ENCODE assay signal across 21 cellular contexts in the genomic region with DNA sequence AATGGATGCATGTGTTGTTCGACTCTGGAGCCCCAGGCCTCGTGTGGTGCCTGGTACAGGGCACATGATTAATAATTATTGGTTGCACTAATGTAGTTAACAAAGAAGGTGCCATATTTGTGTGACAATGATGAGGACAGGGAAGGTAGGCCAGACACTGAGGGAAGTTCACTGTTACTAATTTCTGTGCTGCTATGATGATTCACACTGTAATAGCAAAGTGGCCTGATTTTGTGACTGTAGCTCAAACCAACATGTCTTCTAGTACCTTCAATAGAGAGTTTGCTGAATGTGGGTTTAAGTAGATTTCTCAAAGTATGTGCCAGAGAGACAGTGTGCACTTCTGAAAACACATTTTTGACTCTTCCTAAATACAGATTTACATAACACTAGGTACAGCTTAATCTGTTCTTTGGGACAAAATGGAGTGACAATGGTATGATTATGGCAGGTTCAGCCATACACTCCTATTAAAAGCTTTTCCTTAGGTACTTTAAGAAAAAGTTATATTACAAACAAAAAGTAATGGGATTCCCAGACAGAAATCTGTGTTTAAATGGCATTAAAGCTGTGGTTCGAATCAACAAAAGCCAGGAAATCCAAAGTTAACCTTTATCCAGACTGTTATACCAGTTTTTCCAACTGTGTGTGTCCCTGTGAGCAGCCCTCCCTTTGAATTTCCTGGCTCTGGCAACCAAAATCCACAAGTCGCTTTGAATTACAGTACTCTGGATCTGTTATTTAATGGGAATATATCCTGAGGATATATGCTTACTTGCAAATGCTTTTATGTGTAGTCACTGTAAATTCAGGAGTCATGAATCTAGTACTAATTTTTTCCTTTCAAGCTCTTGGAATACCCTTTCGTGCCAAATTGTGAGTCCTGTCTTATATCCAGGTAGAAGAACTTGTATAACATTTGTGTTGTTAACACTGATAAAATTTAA.
DNase-seq lines count a peak whose midpoint lies in the region; FAIRE-seq and TF ChIP-seq lines count a peak whose summit lies in the region.
"Had no signal": no experiment of that assay in that cellular context is flagged by ENCODE, and none has a peak within 500 bp of the region (broad histone marks: within the 10 kb centered on the region; RNA-seq: fewer than 3 reads in every experiment).

No MANE protein-coding gene starts in this region.

- H3K9me3 Mint-ChIP-seq in neural crest cell = no peaks in the 10 kb centered on the region
- H3K9me3 Mint-ChIP-seq: WTC11 had no signal

- peak overlapping the region; percentile 69 for H3K27ac Mint-ChIP-seq in neural crest cell (ENCODE audit: unreplicated experiment)
- H3K27ac Mint-ChIP-seq: B cell, WTC11 had no signal

- FAIRE-seq in D721Med (lab: Jason Lieb, UNC) (peak; percentile 11), GM19239 (lab: Jason Lieb, UNC) (peak; percentile 66), TTC549 (lab: Jason Lieb, UNC) (peak; percentile 86), frontal cortex (lab: Jason Lieb, UNC) (no peak)

- H3K36me3 Mint-ChIP-seq in neural crest cell (ENCODE audit: low read depth) = no peaks in the 10 kb centered on the region
- H3K36me3 Mint-ChIP-seq: WTC11 had no signal

- TF ChIP-seq CTCF in D721Med (IDR thresholded peaks at IDR 0.05; ENCODE audit: insufficient read depth, missing control alignments) (no peak), neural crest cell (conservative IDR thresholded peaks at IDR 0.05) (no peak)

- peaks cover 46% of the 10 kb centered on the region for H3K4me1 Mint-ChIP-seq in neural crest cell

- H3K4me3 Mint-ChIP-seq in neural crest cell = no peak overlapping the region
- H3K4me3 Mint-ChIP-seq: B cell, WTC11 had no signal

- DNase-seq in D721Med (ENCODE audit: insufficient read length, low spot score) (no peak), GM19239 (ENCODE audit: insufficient read length, low spot score) (no peak), neural crest cell (ENCODE audit: low read depth, low spot score) (no peak), frontal cortex (ENCODE audit: low spot score in 2 of 2) (no peak), NCI-H526 (lab: John Stamatoyannopoulos, UW) (no peak), NCI-H2227 treated with DMSO at 0.1 percent for 48 hours (lab: John Stamatoyannopoulos, UW) (no peak)
- DNase-seq: activated gamma-delta T cell treated with Interleukin-2 at 50 U/mL for 16 hours; colonic mucosa; COR-L47; NCI-H1436 treated with DMSO at 0.1 percent for 48 hours; NCI-H2171; NCI-H69; occipital lobe; right lobe of liver; SIG-M5; stimulated activated naive CD4-positive, alpha-beta T cell; T-helper 2 cell; tibial artery had no signal

- no peaks in the 10 kb centered on the region for H3K27me3 Mint-ChIP-seq in neural crest cell (ENCODE audit: low read depth)
- H3K27me3 Mint-ChIP-seq: B cell had no signal
